Comparison of ENCODE assay signal across 15 cellular contexts in genomic region chr12:45350861-45351260, GRCh38.
"Had no signal": no experiment of that assay in that cellular context is flagged by ENCODE, and none has a peak within 500 bp of the region (broad histone marks: within the 10 kb centered on the region; RNA-seq: fewer than 3 reads in every experiment).

No MANE protein-coding gene starts in this region.

- H2AFZ ChIP-seq: hepatocyte had no signal

- H3K27me3 ChIP-seq: hepatocyte had no signal

- H3K27ac Mint-ChIP-seq: activated CD4-positive, alpha-beta T cell treated with anti-CD3 and anti-CD28 coated beads, Interleukin-2, amount 10 ng/mL, durations not matched to agents 7 days and 5 days; activated T-helper 2 cell treated with anti-CD3 and anti-CD28 coated beads, Interferon-gamma antibody, Interleukin-2, Interleukin-4, amounts not matched to agents 10 μg/mL and 5 μg/mL and 100 μg/mL, durations not matched to agents 14 hours and 24 hours and 36 hours; endodermal cell; stimulated activated naive CD8-positive, alpha-beta T cell treated with anti-CD3 and anti-CD28 coated beads, Interleukin-15, amount 100 ng/mL, for 72 hours; T-helper 1 cell treated with Interleukin-12 subunit alpha and Interleukin-12 subunit beta and Interleukin-4 antibody, amounts not matched to agents 30 μg/mL and 1 μg/mL, for 36 hours had no signal

- DNase-seq: activated CD4-positive, alpha-beta T cell treated with anti-CD3 and anti-CD28 coated beads, Interleukin-2, amount 10 ng/mL, durations not matched to agents 7 days and 5 days; activated CD4-positive, CD25-positive, alpha-beta regulatory T cell; activated CD8-positive, alpha-beta memory T cell treated with anti-CD3 and anti-CD28 coated beads for 24 hours; activated naive CD4-positive, alpha-beta T cell treated with anti-CD3 and anti-CD28 coated beads, Interleukin-2, amount 50 U/mL, for 16 hours; amniotic stem cell; dermis blood vessel endothelial cell; endodermal cell; erythroblast; foreskin melanocyte; left ventricle myocardium superior; stimulated activated CD4-positive, alpha-beta T cell treated with anti-CD3 and anti-CD28 coated beads, Interleukin-4, amount 100 ng/mL, for 1 hour; stimulated activated naive CD8-positive, alpha-beta T cell treated with anti-CD3 and anti-CD28 coated beads, Interleukin-15, amount 100 ng/mL, for 72 hours had no signal

- H3K9me3 Mint-ChIP-seq: activated T-helper 2 cell treated with anti-CD3 and anti-CD28 coated beads, Interferon-gamma antibody, Interleukin-2, Interleukin-4, amounts not matched to agents 10 μg/mL and 5 μg/mL and 100 μg/mL, durations not matched to agents 14 hours and 24 hours and 36 hours; stimulated activated naive CD8-positive, alpha-beta T cell treated with anti-CD3 and anti-CD28 coated beads, Interleukin-15, amount 100 ng/mL, for 72 hours; T-helper 1 cell treated with Interleukin-12 subunit alpha and Interleukin-12 subunit beta and Interleukin-4 antibody, amounts not matched to agents 30 μg/mL and 1 μg/mL, for 36 hours had no signal

- H3K27ac ChIP-seq: hepatocyte had no signal

- H3K4me3 ChIP-seq: hepatocyte had no signal

- ATAC-seq: left ventricle myocardium superior; stimulated activated naive CD8-positive, alpha-beta T cell treated with anti-CD3 and anti-CD28 coated beads, Interleukin-15, amount 100 ng/mL, for 72 hours had no signal

- H3K27me3 Mint-ChIP-seq: activated CD4-positive, alpha-beta T cell treated with anti-CD3 and anti-CD28 coated beads, Interleukin-2, amount 10 ng/mL, durations not matched to agents 7 days and 5 days; stimulated activated naive CD8-positive, alpha-beta T cell treated with anti-CD3 and anti-CD28 coated beads, Interleukin-15, amount 100 ng/mL, for 72 hours had no signal

- H3K4me2 ChIP-seq: hepatocyte had no signal

- H3K4me3 Mint-ChIP-seq: activated CD4-positive, alpha-beta T cell treated with anti-CD3 and anti-CD28 coated beads, Interleukin-2, amount 10 ng/mL, durations not matched to agents 7 days and 5 days; endodermal cell; stimulated activated naive CD8-positive, alpha-beta T cell treated with anti-CD3 and anti-CD28 coated beads, Interleukin-15, amount 100 ng/mL, for 72 hours; T-helper 1 cell treated with Interleukin-12 subunit alpha and Interleukin-12 subunit beta and Interleukin-4 antibody, amounts not matched to agents 30 μg/mL and 1 μg/mL, for 36 hours had no signal
